Comparison of ENCODE assay signal across 24 cellular contexts in genomic region chr13:58926858-58927257, GRCh38.
"Had no signal": no experiment of that assay in that cellular context is flagged by ENCODE, and none has a peak within 500 bp of the region (broad histone marks: within the 10 kb centered on the region; RNA-seq: fewer than 3 reads in every experiment).

No MANE protein-coding gene starts in this region.

- H3K36me3 ChIP-seq: neural progenitor cell, ovary, right lobe of liver, sigmoid colon, stomach, thoracic aorta, thyroid gland, tibial nerve, upper lobe of left lung, vagina had no signal

- H3K4me2 ChIP-seq: neural progenitor cell had no signal

- H3K27me3 ChIP-seq: neural progenitor cell, ovary, right lobe of liver, sigmoid colon, stomach, thyroid gland, tibial nerve, upper lobe of left lung, vagina had no signal

- H3K79me2 ChIP-seq: parathyroid adenoma had no signal

- H3K4me1 ChIP-seq: parathyroid adenoma, psoas muscle, right lobe of liver, sigmoid colon, stomach, thyroid gland, tibial nerve, upper lobe of left lung, vagina had no signal

- H3K9ac ChIP-seq: neural progenitor cell, parathyroid adenoma had no signal

- H3K9me3 ChIP-seq: ovary, psoas muscle, right lobe of liver, sigmoid colon, stomach, thoracic aorta, thyroid gland, tibial nerve, upper lobe of left lung, vagina had no signal

- H2AFZ ChIP-seq: neural progenitor cell, parathyroid adenoma had no signal

- H3K27ac ChIP-seq: neural progenitor cell, ovary, parathyroid adenoma, psoas muscle, right lobe of liver, sigmoid colon, stomach, thoracic aorta, thyroid gland, tibial nerve, upper lobe of left lung, vagina had no signal

- ATAC-seq: psoas muscle; right cardiac atrium; right lobe of liver; stimulated activated effector memory CD8-positive, alpha-beta T cell treated with anti-CD3 and anti-CD28 coated beads, Interleukin-12 subunit alpha, Interleukin-12 subunit beta, amount 100 ng/mL, for 72 hours; stimulated activated naive B cell treated with anti-CD40 and anti-IgM and Interleukin-4, amounts not matched to agents 10 μg/mL and 1 μg/mL and 100 μg/mL, for 72 hours had no signal

- H3K4me3 ChIP-seq: neural progenitor cell, ovary, psoas muscle, right lobe of liver, sigmoid colon, stomach, thoracic aorta, thyroid gland, tibial nerve, upper lobe of left lung, vagina had no signal

- DNase-seq: occipital lobe; ovary; posterior cingulate gyrus; psoas muscle; right cardiac atrium; right lobe of liver; sigmoid colon; small intestine; stimulated activated CD4-positive, alpha-beta T cell treated with anti-CD3 and anti-CD28 coated beads, Interleukin-15, amount 100 ng/mL, for 24 hours; stimulated activated CD4-positive, alpha-beta T cell treated with anti-CD3 and anti-CD28 coated beads, Interleukin-2, amount 100 ng/mL, for 24 hours; stimulated activated CD4-positive, alpha-beta T cell treated with anti-CD3 and anti-CD28 coated beads, Interleukin-2, amount 100 ng/mL, for 48 hours; stimulated activated CD4-positive, alpha-beta T cell treated with anti-CD3 and anti-CD28 coated beads, Interleukin-4, amount 100 ng/mL, for 24 hours; stimulated activated naive B cell treated with anti-CD40 and anti-IgM and Interleukin-4, amounts not matched to agents 10 μg/mL and 1 μg/mL and 100 μg/mL, for 72 hours; stimulated activated naive CD4-positive, alpha-beta T cell treated with Interleukin-2 at 50 U/mL for 16 hours; stomach; thyroid gland; trophoblast cell; upper lobe of left lung had no signal
